Comparison of ENCODE assay signal across 19 cellular contexts in genomic region chr7:77406421-77406820, GRCh38.
"Had no signal": no experiment of that assay in that cellular context is flagged by ENCODE, and none has a peak within 500 bp of the region (broad histone marks: within the 10 kb centered on the region; RNA-seq: fewer than 3 reads in every experiment).

No MANE protein-coding gene starts in this region.

- H3K27ac ChIP-seq: coronary artery, hepatocyte, pancreas, psoas muscle, sigmoid colon, skin epidermis, uterus had no signal

- H3K9me3 Mint-ChIP-seq: memory B cell, natural killer cell, neural crest cell had no signal

- H3K79me2 ChIP-seq: hepatocyte had no signal

- H3K36me3 Mint-ChIP-seq: mesothelial cell of epicardium had no signal

- H3K4me2 ChIP-seq: hepatocyte had no signal

- H3K27ac Mint-ChIP-seq: memory B cell, mesothelial cell of epicardium had no signal

- H3K4me1 ChIP-seq: psoas muscle, sigmoid colon, uterus had no signal

- H3K27me3 ChIP-seq: hepatocyte, pancreas, sigmoid colon, uterus had no signal

- H3K4me3 ChIP-seq: coronary artery, hepatocyte, pancreas, psoas muscle, sigmoid colon, skin epidermis, uterus had no signal

- DNase-seq: effector CD4-positive, alpha-beta T cell; foreskin melanocyte; head of caudate nucleus; kidney glomerular epithelial cell; natural killer cell; occipital lobe; pancreas; psoas muscle; sigmoid colon; stimulated activated CD4-positive, alpha-beta T cell treated with anti-CD3 and anti-CD28 coated beads, Interleukin-12 subunit alpha, Interleukin-12 subunit beta, amount 100 ng/mL, for 4 hours; stimulated activated naive CD4-positive, alpha-beta T cell treated with Interleukin-2 at 50 U/mL for 16 hours; trophoblast cell; uterus had no signal

- ATAC-seq: natural killer cell, psoas muscle had no signal

- H3K4me1 Mint-ChIP-seq: neural crest cell had no signal

- H2AFZ ChIP-seq: hepatocyte had no signal

- H3K36me3 ChIP-seq: pancreas, sigmoid colon, uterus had no signal

- H3K4me3 Mint-ChIP-seq: memory B cell, mesothelial cell of epicardium, natural killer cell, neural crest cell had no signal

- H3K9me3 ChIP-seq: pancreas, psoas muscle, sigmoid colon, uterus had no signal

- H3K27me3 Mint-ChIP-seq: memory B cell had no signal
